In genomic region chr16:57409870-57410585, GRCh38 we compare ENCODE assay signal across 16 cellular contexts. TPM values are rescaled to one million over a fixed set of nuclear protein-coding genes. Genes with fewer than 3 reads are reported as not detected.
A peak's percentile ranks its signal among the peaks of the same experiment; 100 is the strongest.
DNase-seq lines count a peak whose midpoint lies in the region; ATAC-seq, FAIRE-seq and TF ChIP-seq lines count a peak whose summit lies in the region.
"Had no signal": no experiment of that assay in that cellular context is flagged by ENCODE, and none has a peak within 500 bp of the region (broad histone marks: within the 10 kb centered on the region; RNA-seq: fewer than 3 reads in every experiment).

No MANE protein-coding gene starts in this region.

- H2AK5ac ChIP-seq in mesendoderm (ENCODE audit: low read length): no peak overlapping the region

- H3K79me2 ChIP-seq in mesendoderm (ENCODE audit: control insufficient read depth, insufficient read depth, low read length): no peaks in the 10 kb centered on the region

- no peak for TF ChIP-seq CTCF in NB4 (IDR thresholded peaks at IDR 0.05; ENCODE audit: low read depth, low read length)
- no peak for TF ChIP-seq CTCF in bronchial epithelial cell (IDR thresholded peaks at IDR 0.05; ENCODE audit: insufficient read depth, low read length, severe bottlenecking)

- no peak for TF ChIP-seq POLR2A in NB4 (IDR thresholded peaks at IDR 0.05; ENCODE audit: extremely low read depth, insufficient read length)

- no peak for ATAC-seq in GM19328 (IDR thresholded peaks at IDR 0.05; ENCODE audit: unreplicated experiment)
- ATAC-seq: activated naive CD4-positive, alpha-beta T cell treated with anti-CD3 and anti-CD28 coated beads, Interleukin-2, amount 50 U/mL, for 72 hours; T-helper 17 cell had no signal

- H3K27ac ChIP-seq in mesendoderm (ENCODE audit: low read depth, low read length) (no peak overlapping the region), small intestine (ENCODE audit: low read depth in 1 of 2, low read length in 1 of 2) (no peak overlapping the region)

- DNase-seq in CD1c-positive myeloid dendritic cell (ENCODE audit: extremely low spot score) (peak; percentile 26), NB4 (ENCODE audit: low read depth) (peak; percentile 37), bronchial epithelial cell (ENCODE audit: low read depth) (peak; percentile 42), mesendoderm (peak; percentile 33), HPDE6-E6E7 (ENCODE audit: extremely low spot score) (no peak), small intestine (no peak)
- DNase-seq in activated CD8-positive, alpha-beta memory T cell treated with anti-CD3 and anti-CD28 coated beads, Interleukin-2, amount 50 U/mL, for 48 hours: no peak
- DNase-seq: activated CD8-positive, alpha-beta memory T cell treated with anti-CD3 and anti-CD28 coated beads for 24 hours; CD4-positive, alpha-beta memory T cell; mesenchymal stem cell; MM.1S; T-helper 17 cell had no signal

- no CpG with 5 or more reads among the region's 14 CpGs for WGBS in mesendoderm (ENCODE audit: extremely low coverage, insufficient coverage, low lambda C conversion rate)
- 61 to 74% (median 61%) methylated on average over 14 of the region's 14 CpGs for WGBS in small intestine, 3 donors

- no peak overlapping the region for H3K4ac ChIP-seq in mesendoderm (ENCODE audit: low read depth, low read length)

- H2BK15ac ChIP-seq in mesendoderm (replicated peaks; ENCODE audit: low read depth): no peak overlapping the region

- H2BK120ac ChIP-seq in mesendoderm (ENCODE audit: low read depth, low read length): no peak overlapping the region

- no peak overlapping the region for H3K23ac ChIP-seq in mesendoderm (ENCODE audit: low read length)

- H3K9me3 ChIP-seq in small intestine (ENCODE audit: control insufficient read depth, low read depth): no peaks in the 10 kb centered on the region

- H3K4me1 ChIP-seq in mesendoderm (ENCODE audit: control insufficient read depth, low read depth, low read length) (no peaks in the 10 kb centered on the region), small intestine (ENCODE audit: control insufficient read depth in 2 of 2, insufficient read depth in 1 of 2, low read depth in 1 of 2, low read length in 1 of 2) (no peaks in the 10 kb centered on the region)

- no peak overlapping the region for H3K4me2 ChIP-seq in mesendoderm (ENCODE audit: low read length)

- no peaks in the 10 kb centered on the region for H3K79me1 ChIP-seq in mesendoderm (ENCODE audit: low read length)

- no peak overlapping the region for H2BK5ac ChIP-seq in mesendoderm (ENCODE audit: low read length)

- FAIRE-seq in bronchial epithelial cell (lab: Jason Lieb, UNC) (no peak), small intestine (lab: Jason Lieb, UNC) (no peak)

- H3K36me3 ChIP-seq in bronchial epithelial cell (ENCODE audit: control insufficient read depth, insufficient read depth, low read length) (no peaks in the 10 kb centered on the region), mesendoderm (ENCODE audit: control insufficient read depth, insufficient read depth, low read length) (no peaks in the 10 kb centered on the region), small intestine (ENCODE audit: control insufficient read depth in 2 of 2, insufficient read depth in 2 of 2, low read length in 2 of 2) (no peaks in the 10 kb centered on the region)

- H3K27me3 ChIP-seq in bronchial epithelial cell (ENCODE audit: control insufficient read depth, insufficient read depth, low read length) (peaks cover 9% of the 10 kb centered on the region), mesendoderm (ENCODE audit: insufficient read depth, low read length, poor library complexity) (no peaks in the 10 kb centered on the region), small intestine (ENCODE audit: control insufficient read depth in 2 of 2, insufficient read depth in 2 of 2, low read length in 2 of 2) (no peaks in the 10 kb centered on the region)

- H3K56ac ChIP-seq in mesendoderm (ENCODE audit: low read length): no peak overlapping the region

- H3K9ac ChIP-seq in mesendoderm (ENCODE audit: low read length): no peak overlapping the region

- H4K8ac ChIP-seq in mesendoderm (ENCODE audit: low read depth, low read length): no peak overlapping the region

- H3K4me3 ChIP-seq in NB4 (ENCODE audit: low read depth, low read length) (no peak overlapping the region), bronchial epithelial cell (ENCODE audit: low read depth, low read length) (no peak overlapping the region), mesendoderm (ENCODE audit: low read length) (no peak overlapping the region), small intestine (ENCODE audit: low read depth in 1 of 2, low read length in 2 of 2) (no peak overlapping the region)

- H4K5ac ChIP-seq in mesendoderm (ENCODE audit: low read length): no peak overlapping the region

- no peak overlapping the region for H3K18ac ChIP-seq in mesendoderm (ENCODE audit: low read length)

RNA-seq across cellular contexts. Expression of gene CCL17, which starts 5.5 kb away (rescaled TPM):
- total RNA-seq in bronchial epithelial cell: not detected in 2 replicates
- polyA plus RNA-seq in mesendoderm (2013, experiment 1 of 2): not detected
- polyA plus RNA-seq in mesendoderm (2013, experiment 2 of 2): not detected
- polyA plus RNA-seq in small intestine: under 1 TPM in 1 of 3 donors, not detected in 2; 0.45 TPM
- total RNA-seq: activated naive CD4-positive, alpha-beta T cell treated with anti-CD3 and anti-CD28 coated beads, Interleukin-2, amount 50 U/mL, for 72 hours; CD4-positive, alpha-beta memory T cell; glomerular endothelial cell; T-helper 17 cell had no signal
- polyA plus RNA-seq: CD4-positive, alpha-beta memory T cell had no signal

RNA-seq across cellular contexts. Expression of gene CIAPIN1, which starts 37.2 kb away (rescaled TPM):
- 71.3 and 81.2 TPM in 2 replicates for total RNA-seq in bronchial epithelial cell
- polyA plus RNA-seq in mesendoderm (2013, experiment 1 of 2): 46.3 TPM
- 50.2 TPM for polyA plus RNA-seq in mesendoderm (2013, experiment 2 of 2)
- polyA plus RNA-seq in small intestine: 10 to 100 TPM; 39.4 to 55.9 (median 49.6) TPM

RNA-seq across cellular contexts. Expression of gene COQ9, which starts 37.3 kb away (rescaled TPM):
- total RNA-seq in bronchial epithelial cell: 59.5 and 88.7 TPM in 2 replicates
- 19.8 TPM for polyA plus RNA-seq in mesendoderm (2013, experiment 1 of 2)
- polyA plus RNA-seq in mesendoderm (2013, experiment 2 of 2): 19.2 TPM
- 100 to 1,000 TPM in 2 of 3 donors, 10 to 100 TPM in 1; 88.0 to 177 (median 125) TPM for polyA plus RNA-seq in small intestine

RNA-seq across cellular contexts. Expression of gene CX3CL1, which starts 37.7 kb away (rescaled TPM):
- total RNA-seq in bronchial epithelial cell: under 0.01 TPM in 1 of 2 replicates, not detected in the other
- 0.80 TPM for polyA plus RNA-seq in mesendoderm (2013, experiment 1 of 2)
- 0.69 TPM for polyA plus RNA-seq in mesendoderm (2013, experiment 2 of 2)
- polyA plus RNA-seq in small intestine: 10 to 100 TPM in 1 of 3 donors, under 1 TPM in 2; 0.67 to 18.6 (median 0.81) TPM
- total RNA-seq: CD4-positive, alpha-beta memory T cell; T-helper 17 cell had no signal
- polyA plus RNA-seq: CD4-positive, alpha-beta memory T cell had no signal

RNA-seq across cellular contexts. Expression of gene CCL22, which starts 51.4 kb away (rescaled TPM):
- total RNA-seq in bronchial epithelial cell: under 0.01 TPM in 1 of 2 replicates, not detected in the other
- polyA plus RNA-seq in mesendoderm (2013, experiment 1 of 2): 0.03 TPM
- 0.01 TPM for polyA plus RNA-seq in mesendoderm (2013, experiment 2 of 2)
- under 1 TPM in 1 of 3 donors, not detected in 2; 0.16 TPM for polyA plus RNA-seq in small intestine
- total RNA-seq: glomerular endothelial cell, T-helper 17 cell, ureter had no signal
- polyA plus RNA-seq: CD4-positive, alpha-beta memory T cell had no signal

Comparison
In these comparisons a context has a peak if more than half of its experiments do, and no peak if none do; other contexts are left out.
1. DNase-seq: peak in CD1c-positive myeloid dendritic cell (single experiment), NB4 (single experiment), bronchial epithelial cell (single experiment) and mesendoderm (single experiment); none in HPDE6-E6E7 (single experiment), small intestine (single experiment) and activated CD8-positive, alpha-beta memory T cell treated with anti-CD3 and anti-CD28 coated beads, Interleukin-2, amount 50 U/mL, for 48 hours (single experiment).